In genomic region chr19:7535035-7535992, GRCh38 we compare ENCODE assay signal across 8 cellular contexts. TPM values are rescaled to one million over a fixed set of nuclear protein-coding genes. Genes with fewer than 3 reads are reported as not detected.
DNase-seq lines count a peak whose midpoint lies in the region; ATAC-seq and TF ChIP-seq lines count a peak whose summit lies in the region.

Gene PNPLA6 (plus strand): TSS chr19:7535717. CDS start chr19:7535789, 72 bp downstream.

- peaks cover 16% of the 10 kb centered on the region for H3K4me1 ChIP-seq in DOHH2 (ENCODE audit: control insufficient read depth, low read length)
- H3K4me1 ChIP-seq in GM23338 (ENCODE audit: insufficient read depth): no peaks in the 10 kb centered on the region

- H3K36me3 ChIP-seq in DOHH2 (ENCODE audit: control insufficient read depth, low read length) (peaks cover 15% of the 10 kb centered on the region), GM23338 (ENCODE audit: insufficient read depth) (no peaks in the 10 kb centered on the region; the same call in 1 of the 2 replicates)

- H3K9me2 ChIP-seq in DOHH2 (replicated peaks; ENCODE audit: control insufficient read depth, low read length): no peaks in the 10 kb centered on the region
- H3K9me2 ChIP-seq in GM23338 (ENCODE audit: insufficient read depth): no peaks in the 10 kb centered on the region

- ATAC-seq in GM23338: peak; percentile 79
- peak; percentile 86 for ATAC-seq in activated T-helper 17 cell treated with anti-CD3 and anti-CD28 coated beads, Interleukin-2, amount 50 U/mL, for 72 hours (replicated peaks)
- ATAC-seq in natural killer cell treated with Interleukin-12 subunit alpha and Interleukin-12 subunit beta and Interleukin-15 and Interleukin-18, amount 100 ng/mL, for 72 hours: peak; percentile 91 to 92

- H3K27me3 Mint-ChIP-seq in GM23338 (ENCODE audit: insufficient read depth, low read depth, poor library complexity): peaks cover 11% of the 10 kb centered on the region
- H3K27me3 Mint-ChIP-seq in activated T-helper 17 cell treated with anti-CD3 and anti-CD28 coated beads, Interleukin-2, amount 50 U/mL, for 72 hours: no peaks in the 10 kb centered on the region
- H3K27me3 Mint-ChIP-seq in natural killer cell treated with Interleukin-12 subunit alpha and Interleukin-12 subunit beta and Interleukin-15 and Interleukin-18, amount 100 ng/mL, for 72 hours: no peaks in the 10 kb centered on the region

- H4K20me1 ChIP-seq in DOHH2 (ENCODE audit: control insufficient read depth, insufficient read depth, low read depth, low read length) (no peaks in the 10 kb centered on the region), GM23338 (replicated peaks; ENCODE audit: insufficient read depth) (no peaks in the 10 kb centered on the region)

- H3K9me3 Mint-ChIP-seq in GM23338: no peaks in the 10 kb centered on the region; the same call in 2 of the 3 replicates
- H3K9me3 Mint-ChIP-seq in activated T-helper 17 cell treated with anti-CD3 and anti-CD28 coated beads, Interleukin-2, amount 50 U/mL, for 72 hours: no peaks in the 10 kb centered on the region
- H3K9me3 Mint-ChIP-seq in natural killer cell treated with Interleukin-12 subunit alpha and Interleukin-12 subunit beta and Interleukin-15 and Interleukin-18, amount 100 ng/mL, for 72 hours: no peaks in the 10 kb centered on the region

- H3K4me3 ChIP-seq in DOHH2 (ENCODE audit: low read length) (peak within 1 kb of the TSS; percentile 98), GM23338 (peak within 1 kb of the TSS; percentile 96), LNCaP clone FGC (ENCODE audit: low read depth, low read length) (peak within 1 kb of the TSS; percentile 95), fibroblast of mammary gland (ENCODE audit: control insufficient read depth, low read depth, low read length) (peak within 1 kb of the TSS; percentile 93)

- H3K9me3 ChIP-seq in DOHH2 (ENCODE audit: control insufficient read depth, insufficient read depth, low read length): no peaks in the 10 kb centered on the region

- TF ChIP-seq CTCF in DOHH2 (IDR thresholded peaks at IDR 0.05; ENCODE audit: low read depth, low read length, poor library complexity, severe bottlenecking) (peak; percentile 16), GM23338 (conservative IDR thresholded peaks at IDR 0.05; ENCODE audit: low read depth in 2 of 2) (0 out of 4 replicates have a peak, but pooled peaks of 1 of the 2 experiments have one; percentile 8), LNCaP clone FGC (IDR thresholded peaks at IDR 0.05; ENCODE audit: control insufficient read depth, extremely low read depth, insufficient read depth) (no peak), fibroblast of mammary gland (conservative IDR thresholded peaks at IDR 0.05; ENCODE audit: control insufficient read depth, insufficient read depth, low read depth, low read length) (no peak)

- DNase-seq in GM23338 (ENCODE audit: low spot score): peak; percentile 97
- DNase-seq in LNCaP clone FGC (ENCODE audit: low read depth): peak; percentile 70
- peak; percentile 95 for DNase-seq in RPMI8226
- DNase-seq in fibroblast of mammary gland (ENCODE audit: low read depth): peak; percentile 92
- DNase-seq in natural killer cell treated with Interleukin-12 subunit alpha and Interleukin-12 subunit beta and Interleukin-15 and Interleukin-18, amount 100 ng/mL, for 72 hours (ENCODE audit: low spot score): peak; percentile 94
- peak; percentile 91 for DNase-seq in stimulated activated naive CD4-positive, alpha-beta T cell treated with Interleukin-2 at 50 U/mL for 16 hours (lab: John Stamatoyannopoulos, UW)

- H3K27ac ChIP-seq in DOHH2 (ENCODE audit: low read depth, low read length) (no peak within 1 kb of the TSS), GM23338 (ENCODE audit: low read depth) (peak within 1 kb of the TSS; percentile 88)

- H3K4me2 ChIP-seq in DOHH2 (ENCODE audit: low read length) (peak within 1 kb of the TSS; percentile 85), GM23338 (peak within 1 kb of the TSS; percentile 95)

- no peaks in the 10 kb centered on the region; the same call in 2 of the 3 replicates for H3K4me1 Mint-ChIP-seq in GM23338
- no peaks in the 10 kb centered on the region for H3K4me1 Mint-ChIP-seq in activated T-helper 17 cell treated with anti-CD3 and anti-CD28 coated beads, Interleukin-2, amount 50 U/mL, for 72 hours
- peaks cover 24 to 25% of the 10 kb centered on the region in 2 donors for H3K4me1 Mint-ChIP-seq in natural killer cell treated with Interleukin-12 subunit alpha and Interleukin-12 subunit beta and Interleukin-15 and Interleukin-18, amount 100 ng/mL, for 72 hours (ENCODE audit: low read depth in 2 of 2)

- H3K27ac Mint-ChIP-seq in GM23338: peak within 1 kb of the TSS; percentile 94
- H3K27ac Mint-ChIP-seq in activated T-helper 17 cell treated with anti-CD3 and anti-CD28 coated beads, Interleukin-2, amount 50 U/mL, for 72 hours: peak within 1 kb of the TSS; percentile 95
- H3K27ac Mint-ChIP-seq in natural killer cell treated with Interleukin-12 subunit alpha and Interleukin-12 subunit beta and Interleukin-15 and Interleukin-18, amount 100 ng/mL, for 72 hours: peak within 1 kb of the TSS; percentile 80 to 92

- H3F3A ChIP-seq in DOHH2 (ENCODE audit: control insufficient read depth, insufficient read depth) (peaks cover 3% of the 10 kb centered on the region; the same call in 1 of the 2 replicates), GM23338 (replicated peaks; ENCODE audit: low read depth) (peaks cover 5% of the 10 kb centered on the region; the same call in 1 of the 2 replicates)

- peak within 1 kb of the TSS; percentile 89 for H3K4me3 Mint-ChIP-seq in GM23338
- H3K4me3 Mint-ChIP-seq in activated T-helper 17 cell treated with anti-CD3 and anti-CD28 coated beads, Interleukin-2, amount 50 U/mL, for 72 hours: peak within 1 kb of the TSS; percentile 98
- H3K4me3 Mint-ChIP-seq in natural killer cell treated with Interleukin-12 subunit alpha and Interleukin-12 subunit beta and Interleukin-15 and Interleukin-18, amount 100 ng/mL, for 72 hours: peak within 1 kb of the TSS; percentile 99

- H3K79me2 ChIP-seq in DOHH2 (ENCODE audit: control insufficient read depth, low read length): peaks cover 3% of the 10 kb centered on the region; the same call in 1 of the 2 replicates
- no peaks in the 10 kb centered on the region for H3K79me2 ChIP-seq in GM23338 (replicated peaks; ENCODE audit: insufficient read depth)

- H3K36me3 Mint-ChIP-seq in GM23338 (ENCODE audit: low read depth): peaks cover 6% of the 10 kb centered on the region; the same call in 2 of the 3 replicates
- H3K36me3 Mint-ChIP-seq in activated T-helper 17 cell treated with anti-CD3 and anti-CD28 coated beads, Interleukin-2, amount 50 U/mL, for 72 hours (ENCODE audit: low read depth): peaks cover 41% of the 10 kb centered on the region
- H3K36me3 Mint-ChIP-seq in natural killer cell treated with Interleukin-12 subunit alpha and Interleukin-12 subunit beta and Interleukin-15 and Interleukin-18, amount 100 ng/mL, for 72 hours: peaks cover 9% of the 10 kb centered on the region

- H2AFZ ChIP-seq in GM23338: peak within 1 kb of the TSS; percentile 91

- H3K27me3 ChIP-seq in DOHH2 (ENCODE audit: control insufficient read depth, low read length) (no peaks in the 10 kb centered on the region), GM23338 (ENCODE audit: insufficient read depth) (no peaks in the 10 kb centered on the region)

TF ChIP-seq in GM23338, 12 proteins besides CTCF, POLR2A, EP300 and RAD21 (continues in another document):
- no peak for TF ChIP-seq ZNF331 (CRISPR knock-in tag; IDR thresholded peaks at IDR 0.05; ENCODE audit: low read depth)
- no peak for TF ChIP-seq ZNF114 (CRISPR knock-in tag; IDR thresholded peaks at IDR 0.05)
- TF ChIP-seq NANOG (IDR thresholded peaks at IDR 0.05; ENCODE audit: borderline replicate concordance): no peak
- TF ChIP-seq ETS1 (IDR thresholded peaks at IDR 0.05): peak; percentile 98
- TF ChIP-seq JUNB (IDR thresholded peaks at IDR 0.05; ENCODE audit: unreplicated experiment): no peak
- TF ChIP-seq STAT1 (IDR thresholded peaks at IDR 0.05; ENCODE audit: unreplicated experiment): no peak

RNA-seq across cellular contexts. Expression of gene PNPLA6, which starts in this region (rescaled TPM):
- 135 and 147 TPM in 2 replicates for total RNA-seq in GM23338 (2014; rRNA removed; shearing (Covaris generic))
- polyA plus RNA-seq in GM23338 (2016; fragmentation: Nextera tagmentation; extraction: Ambion mirVana): 66.6 and 74.1 TPM in 2 replicates
- total RNA-seq in activated T-helper 17 cell treated with anti-CD3 and anti-CD28 coated beads, Interleukin-2, amount 50 U/mL, for 72 hours: 100 to 1,000 TPM; 146 to 163 TPM
- 100 to 1,000 TPM; 259 to 369 TPM for total RNA-seq in natural killer cell treated with Interleukin-12 subunit alpha and Interleukin-12 subunit beta and Interleukin-15 and Interleukin-18, amount 100 ng/mL, for 72 hours
